Comparison of ENCODE assay signal across 33 cellular contexts in genomic region chr14:81345781-81346180, GRCh38.
"Had no signal": no experiment of that assay in that cellular context is flagged by ENCODE, and none has a peak within 500 bp of the region (broad histone marks: within the 10 kb centered on the region; RNA-seq: fewer than 3 reads in every experiment).

No MANE protein-coding gene starts in this region.

- DNase-seq: Karpas-422, Kasumi-1, MG63, MM.1S, MV-4-11, NCI-H1048, NCI-H1092, NCI-H1092 treated with DMSO at 0.1 percent for 48 hours, NCI-H1105, NCI-H1105 treated with DMSO at 0.1 percent for 48 hours, NCI-H1417, NCI-H1417 treated with DMSO at 0.1 percent for 48 hours, NCI-H1436, NCI-H1436 treated with DMSO at 0.1 percent for 48 hours, NCI-H146, NCI-H1694, NCI-H1694 treated with DMSO at 0.1 percent for 48 hours, NCI-H187, NCI-H187 treated with DMSO at 0.1 percent for 48 hours, NCI-H1930, NCI-H2029, NCI-H2029 treated with DMSO at 0.1 percent for 48 hours, NCI-H2081, NCI-H2081 treated with DMSO at 0.1 percent for 48 hours, NCI-H2107, NCI-H2171, NCI-H2227 treated with DMSO at 0.1 percent for 48 hours, NCI-H226, NCI-H345, NCI-H446, NCI-H446 treated with DMSO at 0.1 percent for 48 hours, NCI-H510A, NCI-H510A treated with DMSO at 0.1 percent for 48 hours had no signal

- H3K9me3 ChIP-seq: MG63 had no signal

- H3K4me3 ChIP-seq: MG63 had no signal

- H3K27me3 ChIP-seq: MG63 had no signal

- H3K36me3 ChIP-seq: MG63 had no signal
